ENCODE assay signal across 8 cellular contexts in genomic region chr10:62049815-62050626, GRCh38.
DNase-seq lines count a peak whose midpoint lies in the region; ATAC-seq and TF ChIP-seq lines count a peak whose summit lies in the region.

No MANE protein-coding gene starts in this region.

- H3K4me3 ChIP-seq in fibroblast of pulmonary artery (replicated peaks; ENCODE audit: low read depth, low read length) (peak overlapping the region; percentile 88), rectal smooth muscle tissue (ENCODE audit: low read length) (peak overlapping the region; percentile 70)

- peaks cover 7% of the 10 kb centered on the region for H3K36me3 Mint-ChIP-seq in T-helper 17 cell (ENCODE audit: low read depth)

- TF ChIP-seq CTCF in fibroblast of pulmonary artery (IDR thresholded peaks at IDR 0.05; ENCODE audit: low read length, missing control alignments) (no peak), omental fat pad (IDR thresholded peaks at IDR 0.05) (no peak)

- no peaks in the 10 kb centered on the region for H3K9me3 ChIP-seq in T-helper 17 cell (ENCODE audit: control insufficient read depth, low read length, poor library complexity, severe bottlenecking)

- H3K4me1 ChIP-seq in rectal smooth muscle tissue (ENCODE audit: control insufficient read depth, insufficient read depth, low read length): peaks cover 51% of the 10 kb centered on the region

- H3K4me3 Mint-ChIP-seq in T-helper 17 cell: peak overlapping the region; percentile 95

- H3K27me3 Mint-ChIP-seq in T-helper 17 cell: no peaks in the 10 kb centered on the region

- DNase-seq in ELR (ENCODE audit: low read depth) (peak; percentile 45), T-helper 17 cell (no peak), fibroblast of pulmonary artery (ENCODE audit: low read depth) (peak; percentile 52), AG20443 (ENCODE audit: low spot score) (no peak), omental fat pad (ENCODE audit: low spot score) (no peak)

- no peaks in the 10 kb centered on the region for H3K27me3 ChIP-seq in rectal smooth muscle tissue (ENCODE audit: control insufficient read depth, insufficient read depth, low read length)

- peak overlapping the region; percentile 45 for H3K9ac ChIP-seq in rectal smooth muscle tissue (ENCODE audit: low read length)

- H3K27ac ChIP-seq in rectal smooth muscle tissue (ENCODE audit: low read depth, low read length): peak overlapping the region; percentile 93

- ATAC-seq in T-helper 17 cell (peak; percentile 8), HG03097 (IDR thresholded peaks at IDR 0.05; ENCODE audit: low FRiP score, unreplicated experiment) (no peak), omental fat pad (ENCODE audit: low FRiP score) (no peak), GM21515 (IDR thresholded peaks at IDR 0.05; ENCODE audit: unreplicated experiment) (no peak)

- H3K36me3 ChIP-seq in rectal smooth muscle tissue (ENCODE audit: control insufficient read depth, insufficient read depth, low read length): no peaks in the 10 kb centered on the region

- H3K4me1 Mint-ChIP-seq in T-helper 17 cell: peaks cover 80% of the 10 kb centered on the region

- H3K27ac Mint-ChIP-seq in T-helper 17 cell: peak overlapping the region; percentile 99

Comparison
In these comparisons a context has a peak if more than half of its experiments do, and no peak if none do; other contexts are left out.
1. DNase-seq: peak in ELR (single experiment) and fibroblast of pulmonary artery (single experiment); none in T-helper 17 cell (0 of 3), AG20443 (single experiment) and omental fat pad (single experiment).